Comparison of ENCODE assay signal across 2 cellular contexts in genomic region chr15:96087180-96087886, GRCh38.
TF ChIP-seq lines count a peak whose summit lies in the region.

No MANE protein-coding gene starts in this region.

TF ChIP-seq in GM12878, 131 proteins besides CTCF, POLR2A, EP300 and RAD21 (continued from another document):
- TF ChIP-seq NFIC (IDR thresholded peaks at IDR 0.05; ENCODE audit: low read depth, low read length) (peak; percentile 56), MEF2A (IDR thresholded peaks at IDR 0.05; ENCODE audit: insufficient read depth, low read depth, low read length) (peak; percentile 54; the same call in 1 of the 2 replicates), YBX1 (IDR thresholded peaks at IDR 0.05) (no peak), ZNF207 (IDR thresholded peaks at IDR 0.05; ENCODE audit: borderline replicate concordance) (no peak)
- TF ChIP-seq, protein P1, sequence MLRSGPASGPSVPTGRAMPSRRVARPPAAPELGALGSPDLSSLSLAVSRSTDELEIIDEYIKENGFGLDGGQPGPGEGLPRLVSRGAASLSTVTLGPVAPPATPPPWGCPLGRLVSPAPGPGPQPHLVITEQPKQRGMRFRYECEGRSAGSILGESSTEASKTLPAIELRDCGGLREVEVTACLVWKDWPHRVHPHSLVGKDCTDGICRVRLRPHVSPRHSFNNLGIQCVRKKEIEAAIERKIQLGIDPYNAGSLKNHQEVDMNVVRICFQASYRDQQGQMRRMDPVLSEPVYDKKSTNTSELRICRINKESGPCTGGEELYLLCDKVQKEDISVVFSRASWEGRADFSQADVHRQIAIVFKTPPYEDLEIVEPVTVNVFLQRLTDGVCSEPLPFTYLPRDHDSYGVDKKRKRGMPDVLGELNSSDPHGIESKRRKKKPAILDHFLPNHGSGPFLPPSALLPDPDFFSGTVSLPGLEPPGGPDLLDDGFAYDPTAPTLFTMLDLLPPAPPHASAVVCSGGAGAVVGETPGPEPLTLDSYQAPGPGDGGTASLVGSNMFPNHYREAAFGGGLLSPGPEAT (IDR thresholded peaks at IDR 0.05; ENCODE audit: low read depth), result 0 out of 2 replicates have a peak, but pooled peaks have one; percentile 43

TF ChIP-seq in SK-N-SH treated with all-trans-retinoic acid at 6 μM for 48 hours, 23 proteins besides CTCF, POLR2A, EP300 and RAD21 (continued from another document):
- TF ChIP-seq TCF4 (CRISPR knock-in tag; IDR thresholded peaks at IDR 0.05; ENCODE audit: borderline replicate concordance), result no peak
- TF ChIP-seq ZFP30 (CRISPR knock-in tag; IDR thresholded peaks at IDR 0.05), result no peak
- no peak for TF ChIP-seq ZNF8 (CRISPR knock-in tag; IDR thresholded peaks at IDR 0.05)
- no peak for TF ChIP-seq ESRRG (CRISPR knock-in tag; IDR thresholded peaks at IDR 0.05)
- TF ChIP-seq TOX (CRISPR knock-in tag; IDR thresholded peaks at IDR 0.05; ENCODE audit: borderline replicate concordance), result no peak
- TF ChIP-seq ZNF70 (CRISPR knock-in tag; IDR thresholded peaks at IDR 0.05), result no peak
- TF ChIP-seq CSDC2 (CRISPR knock-in tag; IDR thresholded peaks at IDR 0.05), result no peak
